In the genomic region with DNA sequence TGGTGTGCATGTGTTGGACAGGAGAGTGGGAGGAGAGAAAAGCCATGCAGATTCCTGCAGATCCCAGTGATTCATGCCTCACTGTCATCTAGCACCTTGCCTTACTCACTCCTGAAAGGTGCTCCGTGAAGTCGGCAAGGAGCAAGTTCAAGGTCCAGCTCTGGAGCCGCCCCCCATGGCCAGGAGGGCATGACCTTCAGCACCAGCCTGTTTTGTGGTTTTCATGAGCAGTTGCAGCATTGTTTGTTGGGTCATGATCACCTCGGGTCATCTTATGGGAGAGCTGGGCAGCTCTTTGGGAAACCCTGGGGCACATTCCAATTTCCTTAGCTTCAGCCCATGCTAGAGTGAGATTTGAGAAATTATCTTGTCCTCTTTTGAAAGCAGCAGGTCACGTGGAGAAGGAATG, we compare ENCODE assay signal across 17 cellular contexts.
"Had no signal": no experiment of that assay in that cellular context is flagged by ENCODE, and none has a peak within 500 bp of the region (broad histone marks: within the 10 kb centered on the region; RNA-seq: fewer than 3 reads in every experiment).

No MANE protein-coding gene starts in this region.

- H3K27ac Mint-ChIP-seq: activated CD8-positive, alpha-beta T cell treated with anti-CD3 and anti-CD28 coated beads for 36 hours; activated naive CD8-positive, alpha-beta T cell treated with anti-CD3 and anti-CD28 coated beads, Interleukin-2, amount 10 ng/mL, durations not matched to agents 7 days and 5 days; activated T-cell treated with anti-CD3 and anti-CD28 coated beads, Interleukin-2, amount 50 U/mL, for 72 hours; naive B cell had no signal

- H3K4me3 ChIP-seq: ascending aorta, cardiac muscle cell, lower lobe of right lung, right atrium auricular region, transverse colon had no signal

- H3K9me3 Mint-ChIP-seq: activated CD8-positive, alpha-beta T cell treated with anti-CD3 and anti-CD28 coated beads for 36 hours; activated naive CD8-positive, alpha-beta T cell treated with anti-CD3 and anti-CD28 coated beads, Interleukin-2, amount 10 ng/mL, durations not matched to agents 7 days and 5 days; activated T-cell treated with anti-CD3 and anti-CD28 coated beads, Interleukin-2, amount 50 U/mL, for 72 hours had no signal

- H3K36me3 Mint-ChIP-seq: activated naive CD8-positive, alpha-beta T cell treated with anti-CD3 and anti-CD28 coated beads, Interleukin-2, amount 10 ng/mL, durations not matched to agents 7 days and 5 days had no signal

- H3K27me3 ChIP-seq: ascending aorta, cardiac muscle cell, right atrium auricular region had no signal

- FAIRE-seq: frontal cortex, kidney, small intestine had no signal

- H3K36me3 ChIP-seq: ascending aorta, cardiac muscle cell, lower lobe of right lung, right atrium auricular region, transverse colon, WERI-Rb-1 had no signal

- H3K9me3 ChIP-seq: ascending aorta, lower lobe of right lung, right atrium auricular region, transverse colon had no signal

- H3K27ac ChIP-seq: ascending aorta, cardiac muscle cell, lower lobe of right lung, right atrium auricular region, transverse colon, WERI-Rb-1 had no signal

- ATAC-seq: activated CD8-positive, alpha-beta T cell treated with anti-CD3 and anti-CD28 coated beads for 36 hours; activated T-cell treated with anti-CD3 and anti-CD28 coated beads, Interleukin-2, amount 50 U/mL, for 72 hours; lower lobe of right lung had no signal

- H3K4me1 ChIP-seq: ascending aorta, transverse colon had no signal

- H3K4me1 Mint-ChIP-seq: activated naive CD8-positive, alpha-beta T cell treated with anti-CD3 and anti-CD28 coated beads, Interleukin-2, amount 10 ng/mL, durations not matched to agents 7 days and 5 days; naive B cell had no signal

- H3K4me3 Mint-ChIP-seq: activated CD8-positive, alpha-beta T cell treated with anti-CD3 and anti-CD28 coated beads for 36 hours; activated naive CD8-positive, alpha-beta T cell treated with anti-CD3 and anti-CD28 coated beads, Interleukin-2, amount 10 ng/mL, durations not matched to agents 7 days and 5 days; activated T-cell treated with anti-CD3 and anti-CD28 coated beads, Interleukin-2, amount 50 U/mL, for 72 hours; naive B cell had no signal

- DNase-seq: activated CD4-positive, alpha-beta T cell treated with anti-CD3 and anti-CD28 coated beads for 4 hours; activated CD8-positive, alpha-beta memory T cell treated with anti-CD3 and anti-CD28 coated beads, Interleukin-2, amount 50 U/mL, for 4 hours; activated CD8-positive, alpha-beta T cell treated with anti-CD3 and anti-CD28 coated beads for 36 hours; activated naive CD8-positive, alpha-beta T cell treated with anti-CD3 and anti-CD28 coated beads, Interleukin-2, amount 10 ng/mL, durations not matched to agents 7 days and 5 days; activated T-cell treated with anti-CD3 and anti-CD28 coated beads, Interleukin-2, amount 50 U/mL, for 72 hours; kidney; lower lobe of right lung; naive B cell; small intestine; stimulated activated naive CD4-positive, alpha-beta T cell; substantia nigra; transverse colon; WERI-Rb-1 had no signal
